Comparison of ENCODE assay signal across 8 cellular contexts in the genomic region with DNA sequence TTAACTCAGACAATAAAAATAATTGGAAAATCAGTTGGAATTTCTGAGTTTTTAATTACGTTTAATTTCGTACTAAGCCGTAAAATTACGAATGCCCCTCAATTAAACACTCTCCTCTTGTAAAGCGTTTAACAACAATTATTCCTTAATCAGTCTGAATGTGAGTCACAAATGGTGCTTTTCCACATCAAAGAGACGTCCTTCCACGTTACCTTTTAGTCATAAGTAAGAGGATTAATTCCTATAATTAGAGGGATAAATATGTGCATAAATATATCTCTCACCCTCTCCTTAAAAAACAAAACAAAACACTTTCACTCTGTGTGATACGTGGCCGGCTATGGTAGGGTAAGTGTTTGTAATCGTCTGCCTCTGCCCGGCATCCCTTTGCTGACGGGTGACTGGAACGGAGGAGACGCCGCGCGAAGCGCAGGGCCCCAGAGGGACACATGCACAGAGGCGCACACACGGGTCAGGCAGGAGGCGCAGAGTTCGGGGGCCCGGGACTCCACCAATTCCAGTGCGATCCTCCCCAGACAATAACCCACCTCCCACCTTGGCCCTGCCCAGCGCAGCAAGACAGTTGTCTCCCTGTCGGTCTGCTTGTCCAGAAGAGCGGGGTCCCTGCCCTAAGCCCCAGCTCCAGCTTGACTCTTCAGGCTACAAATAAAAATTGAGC. TPM values are rescaled to one million over a fixed set of nuclear protein-coding genes. Genes with fewer than 3 reads are reported as not detected.
DNase-seq lines count a peak whose midpoint lies in the region; ATAC-seq, FAIRE-seq and TF ChIP-seq lines count a peak whose summit lies in the region.

No MANE protein-coding gene starts in this region.

- 28% methylated on average over 27 of the region's 27 CpGs for WGBS in GM12878 (ENCODE audit: insufficient coverage, insufficient replicate concordance, low lambda C conversion rate, missing lambda C conversion rate)
- WGBS in small intestine, 3 donors, result 7 to 23% (median 16%) methylated on average over 27 of the region's 27 CpGs

- BruUV-seq in GM12878 (replicated peaks; lab: Mats Ljungman, UMichigan), result no TSS peak

- no peak overlapping the region for H2AFZ ChIP-seq in GM12878 (ENCODE audit: control insufficient read depth, low read depth, low read length)

- H4K20me1 ChIP-seq in GM12878 (ENCODE audit: control insufficient read depth, insufficient read depth), result no peaks in the 10 kb centered on the region

- H3K4me1 ChIP-seq in GM12878 (ENCODE audit: control insufficient read depth, insufficient read depth, low read length) (no peaks in the 10 kb centered on the region; the same call in 1 of the 2 replicates), small intestine (ENCODE audit: control insufficient read depth in 2 of 2, insufficient read depth in 1 of 2, low read depth in 1 of 2, low read length in 1 of 2) (peaks cover 0 to 1% of the 10 kb centered on the region in 2 donors)

- no peak for TF ChIP-seq EP300 in GM12878 (IDR thresholded peaks at IDR 0.05; ENCODE audit: borderline replicate concordance in 1 of 2, control insufficient read depth in 1 of 2, low read depth in 2 of 2, low read length in 2 of 2)

- POLR2A ChIA-PET in GM12878 (lab: Charles Lee), result no interaction called here

- ATAC-seq in GM12878, result peak; percentile 43
- no peak for ATAC-seq in GM21367 (IDR thresholded peaks at IDR 0.05; ENCODE audit: unreplicated experiment)
- no peak for ATAC-seq in HG03196 (IDR thresholded peaks at IDR 0.05; ENCODE audit: unreplicated experiment)

- SMC1A ChIA-PET in GM12878 (lab: Charles Lee; ENCODE audit: uncharacterized antibody, unreplicated experiment), result interaction anchor here (1.9 to 12.8 kb wide), 2 partner anchors 14 to 229 kb away, joined by 5 to 130 read pairs; no protein-coding TSS in a partner anchor

- H3K27me3 ChIP-seq in GM12878 (replicated peaks in 1 of 2; ENCODE audit: control insufficient read depth in 2 of 2, insufficient read depth in 2 of 2, low read length in 1 of 2), result peaks cover 3 to 25% of the 10 kb centered on the region in 2 experiments
- H3K27me3 ChIP-seq in small intestine (ENCODE audit: control insufficient read depth in 2 of 2, insufficient read depth in 2 of 2, low read length in 2 of 2), result peaks cover 0 to 20% of the 10 kb centered on the region in 2 donors

- no peak for TF ChIP-seq RAD21 in GM12878 (IDR thresholded peaks at IDR 0.05; ENCODE audit: insufficient read depth, low read depth, low read length)

- H3K27ac ChIP-seq in GM12878 (ENCODE audit: control insufficient read depth, insufficient read depth) (no peak overlapping the region), small intestine (ENCODE audit: low read depth in 1 of 2, low read length in 1 of 2) (peak overlapping the region in 1 of 2 donors; percentile 42)

- no peaks in the 10 kb centered on the region for H3K79me2 ChIP-seq in GM12878 (ENCODE audit: control insufficient read depth, insufficient read depth, low read length)

- H3K36me3 ChIP-seq in GM12878 (ENCODE audit: control insufficient read depth in 2 of 2, insufficient read depth in 2 of 2, low read length in 1 of 2), result no peaks in the 10 kb centered on the region
- H3K36me3 ChIP-seq in small intestine (ENCODE audit: control insufficient read depth in 2 of 2, insufficient read depth in 2 of 2, low read length in 2 of 2), result no peaks in the 10 kb centered on the region

- no peak overlapping the region for H3K9ac ChIP-seq in GM12878 (ENCODE audit: control insufficient read depth, insufficient read depth, low read length)

- in situ Hi-C loops in GM12878 (cut with MboI), result loop anchor here (10.0 kb wide), 1 partner anchor 615 kb away; no protein-coding TSS in a partner anchor

- RAD21 ChIA-PET in GM12878 (lab: Charles Lee; ENCODE audit: unreplicated experiment), result interaction anchor here (0.9 kb wide), 1 partner anchor 782 kb away, joined by 3 read pairs; no protein-coding TSS in a partner anchor

- DNase-seq in HK-2 (ENCODE audit: unreplicated experiment) (peak; percentile 11), GM12878 (ENCODE audit: low read depth, low spot score) (no peak), small intestine (peak; percentile 54), frontal cortex (ENCODE audit: low spot score in 2 of 2) (no peak), NCI-H2029 treated with DMSO at 0.1 percent for 48 hours (lab: John Stamatoyannopoulos, UW) (no peak)

- H3K4me3 ChIP-seq in GM12878 (peak overlapping the region; percentile 21; the same call in 1 of the 2 replicates), small intestine (ENCODE audit: low read depth in 1 of 2, low read length in 2 of 2) (peak overlapping the region in 1 of 2 donors; percentile 62)

- no peak for FAIRE-seq in GM12878 (lab: Jason Lieb, UNC)
- FAIRE-seq in islet of Langerhans (lab: Jason Lieb, UNC), result peak; percentile 95
- no peak for FAIRE-seq in small intestine (lab: Jason Lieb, UNC)
- no peak for FAIRE-seq in frontal cortex (lab: Jason Lieb, UNC)

- H3K9me3 ChIP-seq in GM12878 (replicated peaks; ENCODE audit: control insufficient read depth, insufficient read depth, low read length) (no peaks in the 10 kb centered on the region), small intestine (ENCODE audit: control insufficient read depth, low read depth) (no peaks in the 10 kb centered on the region)

- intact Hi-C loops in GM12878 (cut with micrococcal nuclease; ENCODE audit: unreplicated experiment), result loop anchor here (10.0 kb wide), 1 partner anchor 1585 kb away; no protein-coding TSS in a partner anchor

- TF ChIP-seq POLR2A in GM12878 (IDR thresholded peaks at IDR 0.05; ENCODE audit: low read depth, low read length), result no peak

- CTCF ChIA-PET in GM12878 (lab: Yijun Ruan, JAX), result interaction anchor here (0.9 to 1.5 kb wide), 3 partner anchors 20 to 1357 kb away, joined by 3 to 5 read pairs (median 4); no protein-coding TSS in a partner anchor

- H3K4me2 ChIP-seq in GM12878 (ENCODE audit: control insufficient read depth, insufficient read depth), result peak overlapping the region; percentile 73; the same call in 1 of the 2 replicates

- no peak for TF ChIP-seq CTCF in GM12878 (IDR thresholded peaks at IDR 0.05 in 2 of 3, conservative IDR thresholded peaks at IDR 0.05 in 1 of 3; ENCODE audit: control insufficient read depth in 2 of 3, extremely low read depth in 1 of 3, insufficient read depth in 1 of 3, low read depth in 3 of 3, low read length in 3 of 3)

TF ChIP-seq in GM12878, 131 proteins besides CTCF, POLR2A, EP300 and RAD21:
- TF ChIP-seq CBX3 (IDR thresholded peaks at IDR 0.05; ENCODE audit: borderline replicate concordance, low read depth) (no peak), EED (IDR thresholded peaks at IDR 0.05; ENCODE audit: low read depth) (peak; percentile 14; the same call in 1 of the 2 replicates)

RNA-seq across cellular contexts. Expression of a gene that starts 9.7 kb away (rescaled TPM):
- total RNA-seq in GM12878 (2013; cell fraction: nucleolus; rRNA removed), result 136 and 143 TPM in 2 replicates
- total RNA-seq in GM12878 (2014; rRNA removed), result 35.2 and 38.6 TPM in 2 replicates
- total RNA-seq in GM12878 (2014; rRNA removed; fragmentation: Illumina TruSeq; extraction: Trizol), result 32.3 and 34.0 TPM in 2 replicates
- 33.4 and 34.8 TPM in 2 replicates for total RNA-seq in GM12878 (2021)
- 6.0 TPM for polyA plus RNA-seq in GM12878 (2011; ENCODE audit: low read depth)
- 13.1 and 21.2 TPM in 2 replicates for polyA plus RNA-seq in GM12878 (2011; rRNA removed)
- 19.9 and 22.9 TPM in 2 replicates for polyA plus RNA-seq in GM12878 (2011; cell fraction: cytosol; rRNA removed)
- 49.1 and 52.6 TPM in 2 replicates for polyA plus RNA-seq in GM12878 (2011; cell fraction: nucleus; rRNA removed)
- polyA plus RNA-seq in GM12878 (2012), result 10.5 and 12.8 TPM in 2 replicates
- polyA plus RNA-seq in GM12878 (2014; fragmentation: Illumina TruSeq; extraction: Trizol), result 48.9 and 54.0 TPM in 2 replicates
- polyA plus RNA-seq in GM12878 (2014; fragmentation: Nextera tagmentation; extraction: Ambion mirVana), result 1 to 10 TPM; 9.2 to 9.4 TPM
- polyA plus RNA-seq in GM12878 (2014; rRNA removed), result 17.4 and 22.3 TPM in 2 replicates
- 10 to 100 TPM; 16.9 to 19.7 TPM for polyA plus RNA-seq in GM12878 (2016; fragmentation: Nextera tagmentation; extraction: Ambion mirVana)
- 47.6 and 57.6 TPM in 2 replicates for polyA minus RNA-seq in GM12878 (2011; rRNA and poly(A)+ RNA removed)
- 8.1 and 9.4 TPM in 2 replicates for polyA minus RNA-seq in GM12878 (2011; cell fraction: cytosol; rRNA and poly(A)+ RNA removed)
- 88.5 and 167 TPM in 2 replicates for polyA minus RNA-seq in GM12878 (2011; cell fraction: nucleus; rRNA and poly(A)+ RNA removed)
- 10 to 100 TPM in 2 of 3 donors, 1 to 10 TPM in 1; 8.7 to 13.2 (median 11.8) TPM for polyA plus RNA-seq in small intestine
- 380 TPM for total RNA-seq in frontal cortex

Comparison
In these comparisons a context has a peak if more than half of its experiments do, and no peak if none do; other contexts are left out.
1. DNase-seq: peak in HK-2 (single experiment) and small intestine (single experiment); none in GM12878 (single experiment), frontal cortex (0 of 2) and NCI-H2029 treated with DMSO at 0.1 percent for 48 hours (single experiment).